In the genomic region with DNA sequence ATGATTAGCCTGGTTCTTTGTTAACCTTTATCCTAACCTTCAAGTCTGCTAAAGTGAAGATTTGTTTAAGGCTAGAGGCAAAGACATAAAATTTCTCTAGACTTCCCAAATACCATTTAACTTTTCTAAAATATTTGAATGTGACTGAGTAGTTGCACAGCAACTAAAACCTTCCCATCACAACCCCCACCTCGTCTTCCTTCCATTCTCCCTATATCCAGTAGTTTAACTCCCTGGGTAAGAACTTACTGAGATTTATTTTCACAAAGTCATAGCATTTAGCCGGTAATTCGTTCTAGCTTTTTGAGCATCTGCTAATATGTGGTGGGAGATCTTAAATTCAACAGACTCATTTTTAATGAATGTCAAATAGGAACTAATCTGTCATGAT, we compare ENCODE assay signal across 28 cellular contexts.
A peak's percentile ranks its signal among the peaks of the same experiment; 100 is the strongest.
DNase-seq lines count a peak whose midpoint lies in the region; TF ChIP-seq lines count a peak whose summit lies in the region.
"Had no signal": no experiment of that assay in that cellular context is flagged by ENCODE, and none has a peak within 500 bp of the region (broad histone marks: within the 10 kb centered on the region; RNA-seq: fewer than 3 reads in every experiment).

No MANE protein-coding gene starts in this region.

- 100% methylated on average over 3 of the region's 3 CpGs for WGBS in mammary epithelial cell (ENCODE audit: low coverage, missing lambda C conversion rate)
- 73% methylated on average over 1 of the region's 3 CpGs for WGBS in mesenchymal stem cell

- H3K4ac ChIP-seq in mesenchymal stem cell (ENCODE audit: low read depth in 1 of 2, low read length in 2 of 2) = no peak overlapping the region

- peak overlapping the region; percentile 85 for H3K9ac ChIP-seq in mammary epithelial cell (ENCODE audit: insufficient read depth, low read length)
- H3K9ac ChIP-seq in mesenchymal stem cell (ENCODE audit: low read length) = peak overlapping the region; percentile 77
- H3K9ac ChIP-seq: KMS-11 had no signal

- no peak overlapping the region for H2BK5ac ChIP-seq in mesenchymal stem cell (ENCODE audit: low read depth, low read length, poor library complexity, severe bottlenecking)

- no peak overlapping the region for H2AK5ac ChIP-seq in mesenchymal stem cell (ENCODE audit: low read length, severe bottlenecking)

- H2BK120ac ChIP-seq in mesenchymal stem cell (ENCODE audit: low read depth, low read length) = no peak overlapping the region

- H3K4me3 ChIP-seq in breast epithelium = no peak overlapping the region
- no peak overlapping the region for H3K4me3 ChIP-seq in mammary epithelial cell (replicated peaks in 1 of 3; ENCODE audit: insufficient read depth in 1 of 3, low read depth in 2 of 3, low read length in 3 of 3)
- H3K4me3 ChIP-seq in mesenchymal stem cell (ENCODE audit: insufficient read depth in 1 of 2, low read depth in 1 of 2, low read length in 2 of 2) = peak overlapping the region in 1 of 2 experiments; percentile 50
- H3K4me3 ChIP-seq in WERI-Rb-1 (ENCODE audit: low read depth, low read length) = no peak overlapping the region
- H3K4me3 ChIP-seq: ascending aorta, colonic mucosa, left ventricle myocardium inferior, upper lobe of right lung had no signal

- CTCF ChIA-PET in MCF 10A (lab: Yijun Ruan, JAX) (interaction anchor here (0.8 kb wide), 3 partner anchors 42 to 138 kb away, joined by 3 to 6 read pairs (median 4); no protein-coding TSS in a partner anchor), mammary epithelial cell (lab: Charles Lee; ENCODE audit: low non-redundant PET) (no interaction called here)

- POLR2A ChIA-PET in MCF 10A (lab: Yijun Ruan, JAX) = interaction anchor here (0.6 to 2.2 kb wide), 11 partner anchors 58 to 1173 kb away, joined by 3 to 11 read pairs (median 3); a partner anchor contains a TSS

- H4K91ac ChIP-seq in mesenchymal stem cell (ENCODE audit: low read length) = no peak overlapping the region

- no peak overlapping the region for H4K8ac ChIP-seq in mesenchymal stem cell (ENCODE audit: low read length)

- peaks cover 20% of the 10 kb centered on the region for H3K4me1 Mint-ChIP-seq in MCF 10A (ENCODE audit: insufficient read depth, unreplicated experiment)
- H3K4me1 Mint-ChIP-seq: naive thymus-derived CD4-positive, alpha-beta T cell; T-cell had no signal

- no peak overlapping the region for H3K23ac ChIP-seq in mesenchymal stem cell (ENCODE audit: low read length in 2 of 2)

- dilution Hi-C loops in mammary epithelial cell (cut with HindIII; ENCODE audit: low sequenced_read_pairs) = loop anchor here (5.0 kb wide), 1 partner anchor 33 kb away; no protein-coding TSS in a partner anchor

- no peak overlapping the region for H3K4me3 Mint-ChIP-seq in MCF 10A (ENCODE audit: unreplicated experiment)
- H3K4me3 Mint-ChIP-seq: activated B cell treated with CpG ODN at 0.5 μM for 24 hours; CD4-positive, alpha-beta T cell; naive thymus-derived CD4-positive, alpha-beta T cell; T-cell had no signal

- no TSS peak for BruUV-seq in MCF 10A (replicated peaks; lab: Mats Ljungman, UMichigan)
- BruUV-seq in mammary epithelial cell (replicated peaks; lab: Mats Ljungman, UMichigan) = TSS peak; percentile 89

- H3K79me2 ChIP-seq in mammary epithelial cell (ENCODE audit: insufficient read depth, low read length) = no peaks in the 10 kb centered on the region

- no peak overlapping the region for H3K14ac ChIP-seq in mesenchymal stem cell (ENCODE audit: low read length in 2 of 2)

- H3K36me3 Mint-ChIP-seq in MCF 10A (ENCODE audit: insufficient read depth, unreplicated experiment) = no peaks in the 10 kb centered on the region
- H3K36me3 Mint-ChIP-seq: activated naive CD4-positive, alpha-beta T cell treated with anti-CD3 and anti-CD28 coated beads, Interleukin-2, amount 50 U/mL, for 72 hours; naive thymus-derived CD4-positive, alpha-beta T cell; T-cell had no signal

- TF ChIP-seq POLR2A in breast epithelium (IDR thresholded peaks at IDR 0.05) = no peak

- H2BK12ac ChIP-seq in mesenchymal stem cell (ENCODE audit: low read length in 2 of 2) = no peak overlapping the region

- H3K27me3 Mint-ChIP-seq in MCF 10A (ENCODE audit: insufficient read depth, unreplicated experiment) = no peaks in the 10 kb centered on the region
- H3K27me3 Mint-ChIP-seq: activated B cell treated with CpG ODN at 0.5 μM for 24 hours had no signal

- H3K9me3 Mint-ChIP-seq in MCF 10A (ENCODE audit: unreplicated experiment) = no peaks in the 10 kb centered on the region
- H3K9me3 Mint-ChIP-seq: activated B cell treated with CpG ODN at 0.5 μM for 24 hours; activated naive CD4-positive, alpha-beta T cell treated with anti-CD3 and anti-CD28 coated beads, Interleukin-2, amount 50 U/mL, for 72 hours; CD4-positive, alpha-beta T cell; HFFc6; naive thymus-derived CD4-positive, alpha-beta T cell; T-cell had no signal

- no peaks in the 10 kb centered on the region for H3K36me3 ChIP-seq in breast epithelium
- no peaks in the 10 kb centered on the region for H3K36me3 ChIP-seq in mammary epithelial cell (ENCODE audit: insufficient read depth, low read length)
- H3K36me3 ChIP-seq in mesenchymal stem cell (ENCODE audit: control insufficient read depth in 1 of 2, insufficient read depth in 2 of 2, low read depth in 1 of 2, low read length in 2 of 2) = no peaks in the 10 kb centered on the region
- no peaks in the 10 kb centered on the region for H3K36me3 ChIP-seq in WERI-Rb-1
- H3K36me3 ChIP-seq: ascending aorta, colonic mucosa, left ventricle myocardium inferior, upper lobe of right lung had no signal

- peak overlapping the region; percentile 40 for H3K27ac Mint-ChIP-seq in MCF 10A (ENCODE audit: low read depth, unreplicated experiment)
- H3K27ac Mint-ChIP-seq: activated B cell treated with CpG ODN at 0.5 μM for 24 hours; activated naive CD4-positive, alpha-beta T cell treated with anti-CD3 and anti-CD28 coated beads, Interleukin-2, amount 50 U/mL, for 72 hours; CD4-positive, alpha-beta T cell; naive thymus-derived CD4-positive, alpha-beta T cell; T-cell had no signal

- TF ChIP-seq CTCF in MCF 10A (IDR thresholded peaks at IDR 0.05; ENCODE audit: unreplicated experiment) (no peak), breast epithelium (IDR thresholded peaks at IDR 0.05) (no peak), mammary epithelial cell (conservative IDR thresholded peaks at IDR 0.05 in 1 of 2, IDR thresholded peaks at IDR 0.05 in 1 of 2; ENCODE audit: extremely low read depth in 1 of 2, insufficient read depth in 1 of 2, low read depth in 1 of 2, low read length in 2 of 2) (no peak), WERI-Rb-1 (IDR thresholded peaks at IDR 0.05; ENCODE audit: low read depth, low read length) (no peak)

- peak overlapping the region; percentile 80 for H3K4me2 ChIP-seq in mammary epithelial cell (ENCODE audit: insufficient read depth, low read depth, low read length)
- H3K4me2 ChIP-seq in mesenchymal stem cell (ENCODE audit: low read length, poor library complexity, severe bottlenecking) = no peak overlapping the region
- H3K4me2 ChIP-seq: KMS-11 had no signal

- no peaks in the 10 kb centered on the region for H3K4me1 ChIP-seq in breast epithelium
- H3K4me1 ChIP-seq in mammary epithelial cell (ENCODE audit: insufficient read depth, low read length) = peaks cover 21% of the 10 kb centered on the region
- H3K4me1 ChIP-seq in mesenchymal stem cell (ENCODE audit: control insufficient read depth, insufficient read depth, low read depth, low read length) = peaks cover 2% of the 10 kb centered on the region
- H3K4me1 ChIP-seq: ascending aorta, colonic mucosa had no signal

- H3K9me3 ChIP-seq in breast epithelium (no peaks in the 10 kb centered on the region), mammary epithelial cell (replicated peaks; ENCODE audit: insufficient read depth, low read length) (no peaks in the 10 kb centered on the region), mesenchymal stem cell (ENCODE audit: control insufficient read depth, low read length) (no peaks in the 10 kb centered on the region), WERI-Rb-1 (ENCODE audit: severe bottlenecking) (no peaks in the 10 kb centered on the region)
- H3K9me3 ChIP-seq: ascending aorta, colonic mucosa, left ventricle myocardium inferior, upper lobe of right lung had no signal

- DNase-seq in MCF 10A (ENCODE audit: unreplicated experiment) (no peak), breast epithelium (ENCODE audit: low spot score in 2 of 2) (no peak), mammary epithelial cell (no peak), mesenchymal stem cell (no peak), WERI-Rb-1 (no peak), NCI-H446 treated with DMSO at 0.1 percent for 48 hours (lab: John Stamatoyannopoulos, UW) (no peak), HuH-7.5 (ENCODE audit: low spot score) (no peak), NCI-H2029 treated with DMSO at 0.1 percent for 48 hours (lab: John Stamatoyannopoulos, UW) (no peak)
- DNase-seq: 8988T; activated B cell treated with CpG ODN at 0.5 μM for 24 hours; activated CD4-positive, alpha-beta T cell treated with anti-CD3 and anti-CD28 coated beads, Interleukin-2, amount 50 U/mL, for 1 hour; activated effector memory CD4-positive, alpha-beta T cell treated with Interleukin-2 at 50 U/mL for 16 hours; activated T-cell treated with anti-CD3 and anti-CD28 coated beads, Interleukin-2, amount 50 U/mL, for 1 hour; CD4-positive, alpha-beta T cell; colonic mucosa; effector memory CD4-positive, alpha-beta T cell; left ventricle myocardium inferior; MM.1S; naive thymus-derived CD4-positive, alpha-beta T cell; NCI-H2029; NCI-H526 treated with DMSO at 0.1 percent for 48 hours; stimulated activated naive CD4-positive, alpha-beta T cell treated with Interleukin-2 at 50 U/mL for 16 hours; T-cell; upper lobe of right lung had no signal

- intact Hi-C loops in MCF 10A (cut with micrococcal nuclease) (loop anchor here (1.0 to 2.0 kb wide), 4 partner anchors 33 to 201 kb away; a partner anchor contains a TSS), breast epithelium (cut with DNase I; ENCODE audit: low total_unique reads) (no loop called here), mammary epithelial cell (cut with micrococcal nuclease) (loop anchor here (1.0 to 10.0 kb wide), 5 partner anchors 34 to 655 kb away; no protein-coding TSS in a partner anchor)

- no peak overlapping the region for H3K18ac ChIP-seq in mesenchymal stem cell (ENCODE audit: low read depth in 1 of 2, low read length in 2 of 2)

- in situ Hi-C loops in mammary epithelial cell (cut with MboI; ENCODE audit: low sequenced_read_pairs in 2 of 2) = loop anchor here in 1 of 2 donors (10.0 kb wide), 1 partner anchor 205 kb away; a partner anchor contains a TSS

- no peaks in the 10 kb centered on the region for H3K27me3 ChIP-seq in breast epithelium
- no peaks in the 10 kb centered on the region for H3K27me3 ChIP-seq in mammary epithelial cell (ENCODE audit: insufficient read depth, low read length)
- H3K27me3 ChIP-seq in mesenchymal stem cell (ENCODE audit: control insufficient read depth in 1 of 2, insufficient read depth in 1 of 2, low read length in 2 of 2) = no peaks in the 10 kb centered on the region
- H3K27me3 ChIP-seq in WERI-Rb-1 (ENCODE audit: insufficient read depth, low read depth, severe bottlenecking) = no peaks in the 10 kb centered on the region
- H3K27me3 ChIP-seq: ascending aorta, colonic mucosa, upper lobe of right lung had no signal

- H2AFZ ChIP-seq in mammary epithelial cell (ENCODE audit: low read depth, low read length) (peak overlapping the region; percentile 52), mesenchymal stem cell (ENCODE audit: low read depth, low read length) (no peak overlapping the region)

- no peaks in the 10 kb centered on the region for H4K20me1 ChIP-seq in mammary epithelial cell (ENCODE audit: insufficient read depth, low read length)

- H3K27ac ChIP-seq in breast epithelium (no peak overlapping the region), mammary epithelial cell (ENCODE audit: insufficient read depth, low read depth, low read length) (peak overlapping the region; percentile 98), mesenchymal stem cell (ENCODE audit: low read length, poor library complexity, severe bottlenecking) (peak overlapping the region; percentile 19), WERI-Rb-1 (no peak overlapping the region)
- H3K27ac ChIP-seq: ascending aorta, colonic mucosa, KMS-11, left ventricle myocardium inferior had no signal

- no peaks in the 10 kb centered on the region for H3K79me1 ChIP-seq in mesenchymal stem cell (replicated peaks; ENCODE audit: low read length, poor library complexity, severe bottlenecking)

- H2BK15ac ChIP-seq in mesenchymal stem cell (ENCODE audit: low read depth, poor library complexity, severe bottlenecking) = no peak overlapping the region

Comparison
In these comparisons a context has a peak if more than half of its experiments do, and no peak if none do; other contexts are left out.
1. H3K27ac ChIP-seq: peak in mammary epithelial cell (single experiment) and mesenchymal stem cell (single experiment); none in breast epithelium (0 of 2) and WERI-Rb-1 (single experiment).